Comparison of ENCODE assay signal across 1 cellular context in genomic region chr15:64702816-64703631, GRCh38.
TF ChIP-seq lines count a peak whose summit lies in the region.

No MANE protein-coding gene starts in this region.

TF ChIP-seq in HepG2, 621 proteins besides CTCF, POLR2A, EP300 and RAD21 (continued from another document and continues in another):
- TF ChIP-seq ZNF275 (CRISPR knock-in tag; IDR thresholded peaks at IDR 0.05; ENCODE audit: borderline replicate concordance) (peak; percentile 68), POLR2AphosphoS2 (IDR thresholded peaks at IDR 0.05; ENCODE audit: low read depth, low read length) (no peak), FOXA3 (CRISPR knock-in tag; IDR thresholded peaks at IDR 0.05) (peak; percentile 49), ZNF232 (CRISPR knock-in tag; IDR thresholded peaks at IDR 0.05; ENCODE audit: borderline replicate concordance) (no peak), ZNF20 (CRISPR knock-in tag; IDR thresholded peaks at IDR 0.05) (no peak), U2AF2 (IDR thresholded peaks at IDR 0.05; ENCODE audit: low read depth, low read length) (no peak), ELK4 (CRISPR knock-in tag; IDR thresholded peaks at IDR 0.05; ENCODE audit: borderline replicate concordance) (no peak), CEBPZ (IDR thresholded peaks at IDR 0.05; ENCODE audit: low read length) (no peak), ZNF749 (CRISPR knock-in tag; IDR thresholded peaks at IDR 0.05; ENCODE audit: borderline replicate concordance) (0 out of 2 replicates have a peak, but pooled peaks have one; percentile 59), TGIF2 (CRISPR knock-in tag; IDR thresholded peaks at IDR 0.05) (peak; percentile 45; the same call in 1 of the 2 replicates), SALL1 (CRISPR knock-in tag; IDR thresholded peaks at IDR 0.05) (peak; percentile 70), CHD2 (IDR thresholded peaks at IDR 0.05; ENCODE audit: low read depth, low read length) (peak; percentile 61; the same call in 1 of the 2 replicates), TBX2 (CRISPR knock-in tag; IDR thresholded peaks at IDR 0.05; ENCODE audit: borderline replicate concordance) (peak; percentile 68; the same call in 1 of the 2 replicates), ETV5 (CRISPR knock-in tag; IDR thresholded peaks at IDR 0.05; ENCODE audit: borderline replicate concordance) (0 out of 2 replicates have a peak, but pooled peaks have one; percentile 16), CCAR2 (optimal IDR thresholded peaks at IDR 0.05; ENCODE audit: low read depth, low read length) (no peak), KAT7 (CRISPR knock-in tag; IDR thresholded peaks at IDR 0.05; ENCODE audit: borderline replicate concordance) (0 out of 2 replicates have a peak, but pooled peaks have one; percentile 21), RBM39 (IDR thresholded peaks at IDR 0.05; ENCODE audit: low read depth, low read length, poor library complexity, severe bottlenecking) (peak; percentile 39), ARHGAP35 (CRISPR knock-in tag; IDR thresholded peaks at IDR 0.05; ENCODE audit: borderline replicate concordance) (no peak; the same call in 1 of the 2 replicates), ZNF557 (CRISPR knock-in tag; IDR thresholded peaks at IDR 0.05) (no peak), ZNF335 (CRISPR knock-in tag; IDR thresholded peaks at IDR 0.05) (no peak; the same call in 1 of the 2 replicates), ZFX (CRISPR knock-in tag; IDR thresholded peaks at IDR 0.05; ENCODE audit: low read depth) (peak; percentile 89), MTERF4 (CRISPR knock-in tag; IDR thresholded peaks at IDR 0.05) (peak; percentile 73; the same call in 1 of the 2 replicates), ZNF75D (CRISPR knock-in tag; IDR thresholded peaks at IDR 0.05; ENCODE audit: borderline replicate concordance) (no peak), PRMT3 (CRISPR knock-in tag; IDR thresholded peaks at IDR 0.05; ENCODE audit: borderline replicate concordance, low read depth) (no peak), ZNF337 (CRISPR knock-in tag; IDR thresholded peaks at IDR 0.05; ENCODE audit: borderline replicate concordance, low read depth) (no peak), NFIC (IDR thresholded peaks at IDR 0.05; ENCODE audit: low read length) (no peak), MED13 (CRISPR knock-in tag; IDR thresholded peaks at IDR 0.05) (no peak), ZNF460 (CRISPR knock-in tag; IDR thresholded peaks at IDR 0.05; ENCODE audit: borderline replicate concordance) (no peak), ZNF33A (CRISPR knock-in tag; IDR thresholded peaks at IDR 0.05; ENCODE audit: borderline replicate concordance) (no peak), ZBED4 (CRISPR knock-in tag; IDR thresholded peaks at IDR 0.05; ENCODE audit: borderline replicate concordance) (no peak), ATF7-NPFF (CRISPR knock-in tag; IDR thresholded peaks at IDR 0.05; ENCODE audit: low read depth) (peak; percentile 47; the same call in 1 of the 2 replicates), KAT2B (IDR thresholded peaks at IDR 0.05; ENCODE audit: borderline replicate concordance, low read depth, low read length) (no peak), ZNF367 (CRISPR knock-in tag; IDR thresholded peaks at IDR 0.05; ENCODE audit: borderline replicate concordance) (no peak), ZNF644 (CRISPR knock-in tag; IDR thresholded peaks at IDR 0.05; ENCODE audit: low read depth) (no peak), HNF1A (IDR thresholded peaks at IDR 0.05; ENCODE audit: low read depth) (no peak), HNF1A (CRISPR knock-in tag; IDR thresholded peaks at IDR 0.05; ENCODE audit: borderline replicate concordance) (no peak; the same call in 1 of the 2 replicates), TAF1 (CRISPR knock-in tag; IDR thresholded peaks at IDR 0.05) (peak; percentile 81), E2F1 (CRISPR knock-in tag; IDR thresholded peaks at IDR 0.05) (no peak), JUNB (CRISPR knock-in tag; IDR thresholded peaks at IDR 0.05; ENCODE audit: borderline replicate concordance) (no peak), ZNF274 (CRISPR knock-in tag; IDR thresholded peaks at IDR 0.05) (peak; percentile 63; the same call in 1 of the 2 replicates), CEBPB (IDR thresholded peaks at IDR 0.05; ENCODE audit: borderline replicate concordance, low read depth, low read length) (no peak), ZNF17 (CRISPR knock-in tag; IDR thresholded peaks at IDR 0.05) (no peak), NONO (IDR thresholded peaks at IDR 0.05) (no peak), NONO (CRISPR knock-in tag; conservative IDR thresholded peaks at IDR 0.05) (peak; percentile 90), ZNF850 (CRISPR knock-in tag; conservative IDR thresholded peaks at IDR 0.05) (no peak), ZNF776 (CRISPR knock-in tag; IDR thresholded peaks at IDR 0.05) (no peak), GPBP1L1 (CRISPR knock-in tag; IDR thresholded peaks at IDR 0.05) (no peak), HNF4G (IDR thresholded peaks at IDR 0.05; ENCODE audit: borderline replicate concordance, low read depth, low read length) (0 out of 2 replicates have a peak, but pooled peaks have one; percentile 37), HNF4G (CRISPR knock-in tag; IDR thresholded peaks at IDR 0.05; ENCODE audit: borderline replicate concordance, low read depth) (peak; percentile 36; the same call in 1 of the 2 replicates), REXO4 (CRISPR knock-in tag; IDR thresholded peaks at IDR 0.05; ENCODE audit: borderline replicate concordance) (no peak), KMT2A (CRISPR knock-in tag; IDR thresholded peaks at IDR 0.05) (peak; percentile 58; the same call in 1 of the 2 replicates), AHR (CRISPR knock-in tag; IDR thresholded peaks at IDR 0.05) (no peak)
